Comparison of ENCODE assay signal across 8 cellular contexts in genomic region chr15:35289029-35289617, GRCh38.
DNase-seq lines count a peak whose midpoint lies in the region; ATAC-seq, FAIRE-seq and TF ChIP-seq lines count a peak whose summit lies in the region.

No MANE protein-coding gene starts in this region.

- H3K27ac ChIP-seq in psoas muscle: no peak overlapping the region

- H3K4me3 ChIP-seq in fibroblast of pulmonary artery (replicated peaks; ENCODE audit: low read depth, low read length) (no peak overlapping the region), psoas muscle (no peak overlapping the region)

- 20 to 25% (median 24%) methylated on average over 3 of the region's 3 CpGs for WGBS in psoas muscle, 3 donors

- peak; percentile 99 for FAIRE-seq in G401.6 (lab: Jason Lieb, UNC)
- peak; percentile 67 for FAIRE-seq in RCC 7860 (lab: Jason Lieb, UNC)

- H3K9me3 ChIP-seq in psoas muscle: no peaks in the 10 kb centered on the region

- no peaks in the 10 kb centered on the region for H3K36me3 ChIP-seq in psoas muscle (ENCODE audit: insufficient read depth in 1 of 2, low read depth in 1 of 2)

- DNase-seq in RCC 7860 (ENCODE audit: low spot score): peak; percentile 28
- DNase-seq in fibroblast of pulmonary artery (ENCODE audit: low read depth): peak; percentile 85
- no peak for DNase-seq in psoas muscle

- ATAC-seq in HG03175 (IDR thresholded peaks at IDR 0.05; ENCODE audit: unreplicated experiment) (peak; percentile 59), psoas muscle (peak; percentile 60 to 89 (median 70)), HG02973 (IDR thresholded peaks at IDR 0.05; ENCODE audit: unreplicated experiment) (no peak), HG03039 (IDR thresholded peaks at IDR 0.05; ENCODE audit: unreplicated experiment) (no peak), HG03342 (IDR thresholded peaks at IDR 0.05; ENCODE audit: unreplicated experiment) (no peak)

- H3K27me3 ChIP-seq in psoas muscle (ENCODE audit: insufficient read depth in 3 of 3, low read length in 2 of 3): no peaks in the 10 kb centered on the region

- intact Hi-C loops in psoas muscle (cut with DNase I): no loop called here

- TF ChIP-seq CTCF in fibroblast of pulmonary artery (IDR thresholded peaks at IDR 0.05; ENCODE audit: low read length, missing control alignments): peak; percentile 90
- peak; percentile 73 for TF ChIP-seq CTCF in psoas muscle (IDR thresholded peaks at IDR 0.05)

- peaks cover 7% of the 10 kb centered on the region for H3K4me1 ChIP-seq in psoas muscle

Comparison
In these comparisons a context has a peak if more than half of its experiments do, and no peak if none do; other contexts are left out.
1. ATAC-seq: peak in HG03175 (single experiment) and psoas muscle (4 of 4); none in HG02973 (single experiment), HG03039 (single experiment) and HG03342 (single experiment).
2. DNase-seq: peak in RCC 7860 (single experiment) and fibroblast of pulmonary artery (single experiment); none in psoas muscle (0 of 2).